Comparison of ENCODE assay signal across 17 cellular contexts in genomic region chr11:65404210-65404609, GRCh38. TPM values are rescaled to one million over a fixed set of nuclear protein-coding genes. Genes with fewer than 3 reads are reported as not detected.
A peak's percentile ranks its signal among the peaks of the same experiment; 100 is the strongest.
DNase-seq lines count a peak whose midpoint lies in the region; ATAC-seq, FAIRE-seq and TF ChIP-seq lines count a peak whose summit lies in the region.
"Had no signal": no experiment of that assay in that cellular context is flagged by ENCODE, and none has a peak within 500 bp of the region (broad histone marks: within the 10 kb centered on the region; RNA-seq: fewer than 3 reads in every experiment).

No MANE protein-coding gene starts in this region.

- no peaks in the 10 kb centered on the region for H3K27me3 Mint-ChIP-seq in stimulated activated memory B cell treated with anti-CD40 and anti-IgM and Interleukin-4, amounts not matched to agents 10 μg/mL and 1 μg/mL and 100 μg/mL, for 72 hours
- H3K27me3 Mint-ChIP-seq: naive thymus-derived CD4-positive, alpha-beta T cell had no signal

- peaks cover 36% of the 10 kb centered on the region for H3K4me1 Mint-ChIP-seq in stimulated activated memory B cell treated with anti-CD40 and anti-IgM and Interleukin-4, amounts not matched to agents 10 μg/mL and 1 μg/mL and 100 μg/mL, for 72 hours

- H3K4me1 ChIP-seq in OCI-LY7 (ENCODE audit: insufficient read depth, low read length, poor library complexity, severe bottlenecking) (peaks cover 56% of the 10 kb centered on the region), left lung (peaks cover 4 to 17% of the 10 kb centered on the region in 2 donors)
- H3K4me1 ChIP-seq: prostate gland had no signal

- H3K9me2 ChIP-seq in OCI-LY7 (ENCODE audit: insufficient read depth, low read length) = no peaks in the 10 kb centered on the region

- CTCF ChIA-PET in OCI-LY7 (lab: Charles Lee; ENCODE audit: unreplicated experiment) = no interaction called here

- DNase-seq in GM12891 (ENCODE audit: insufficient read length, low spot score) (no peak), OCI-LY7 (ENCODE audit: low spot score) (no peak), left lung (peak in 1 of 2 donors; percentile 49), ACHN (no peak), Ammon's horn (ENCODE audit: low spot score) (no peak), HPDE6-E6E7 (ENCODE audit: extremely low spot score) (no peak)
- DNase-seq: central memory CD4-positive, alpha-beta T cell; DMS153; effector CD8-positive, alpha-beta T cell; left colon; naive thymus-derived CD4-positive, alpha-beta T cell; NCI-H2081 treated with DMSO at 0.1 percent for 48 hours; WERI-Rb-1 had no signal

- H3K36me3 ChIP-seq in OCI-LY7 (ENCODE audit: insufficient read depth, low read length) (peaks cover 75% of the 10 kb centered on the region), left lung (peaks cover 0 to 95% of the 10 kb centered on the region in 2 donors)

- POLR2A ChIA-PET in OCI-LY7 (lab: Charles Lee) = interaction anchor here (0.6 kb wide), 1 partner anchor 556 kb away, joined by 3 read pairs; no protein-coding TSS in a partner anchor

- H3K79me2 ChIP-seq in OCI-LY7 (ENCODE audit: insufficient read depth, low read depth, low read length) = no peaks in the 10 kb centered on the region

- peak overlapping the region; percentile 76 for H3K4me2 ChIP-seq in OCI-LY7 (ENCODE audit: low read length)

- peak; percentile 23 for FAIRE-seq in GM12891 (lab: Jason Lieb, UNC)

- H3K9me3 ChIP-seq in OCI-LY7 (ENCODE audit: low read length) (no peaks in the 10 kb centered on the region), left lung (no peaks in the 10 kb centered on the region)
- H3K9me3 ChIP-seq: prostate gland had no signal

- TF ChIP-seq POLR2A in GM12891 (IDR thresholded peaks at IDR 0.05; ENCODE audit: low read depth, low read length) = no peak

- no peak overlapping the region for H2AFZ ChIP-seq in OCI-LY7 (ENCODE audit: low read length)

- no peak for ATAC-seq in left lung
- ATAC-seq in stimulated activated memory B cell treated with anti-CD40 and anti-IgM and Interleukin-4, amounts not matched to agents 10 μg/mL and 1 μg/mL and 100 μg/mL, for 72 hours = no peak
- ATAC-seq: HCT116, left colon had no signal

- H4K20me1 ChIP-seq in OCI-LY7 (ENCODE audit: insufficient read depth, low read length) = 0 out of 2 replicates have a peak, but pooled peaks cover 4% of the 10 kb centered on the region

- H3K27ac Mint-ChIP-seq in stimulated activated memory B cell treated with anti-CD40 and anti-IgM and Interleukin-4, amounts not matched to agents 10 μg/mL and 1 μg/mL and 100 μg/mL, for 72 hours = peak overlapping the region; percentile 81
- H3K27ac Mint-ChIP-seq: activated T-helper 1 cell treated with anti-CD3 and anti-CD28 coated beads, Interleukin-12 subunit alpha, Interleukin-12 subunit beta, Interleukin-2, Interleukin-4 antibody, amounts not matched to agents 30 ng/mL and 10 ng/mL and 1 ng/mL, durations not matched to agents 14 hours and 24 hours and 36 hours had no signal

- H3K27ac ChIP-seq in OCI-LY7 (ENCODE audit: low read depth, low read length, poor library complexity, severe bottlenecking) (peak overlapping the region; percentile 90), left lung (peak overlapping the region; percentile 26 to 72)
- H3K27ac ChIP-seq: prostate gland, WERI-Rb-1 had no signal

- intact Hi-C loops in OCI-LY7 (cut with micrococcal nuclease; ENCODE audit: unreplicated experiment) (no loop called here), left lung (cut with DNase I) (no loop called here)

- H3K4me3 Mint-ChIP-seq in stimulated activated memory B cell treated with anti-CD40 and anti-IgM and Interleukin-4, amounts not matched to agents 10 μg/mL and 1 μg/mL and 100 μg/mL, for 72 hours = peak overlapping the region; percentile 10
- H3K4me3 Mint-ChIP-seq: naive thymus-derived CD4-positive, alpha-beta T cell had no signal

- H3K9me3 Mint-ChIP-seq in stimulated activated memory B cell treated with anti-CD40 and anti-IgM and Interleukin-4, amounts not matched to agents 10 μg/mL and 1 μg/mL and 100 μg/mL, for 72 hours = no peaks in the 10 kb centered on the region
- H3K9me3 Mint-ChIP-seq: activated T-helper 1 cell treated with anti-CD3 and anti-CD28 coated beads, Interleukin-12 subunit alpha, Interleukin-12 subunit beta, Interleukin-2, Interleukin-4 antibody, amounts not matched to agents 30 ng/mL and 10 ng/mL and 1 ng/mL, durations not matched to agents 14 hours and 24 hours and 36 hours; naive thymus-derived CD4-positive, alpha-beta T cell had no signal

- TF ChIP-seq CTCF in OCI-LY7 (conservative IDR thresholded peaks at IDR 0.05; ENCODE audit: low read length) (no peak), left lung (IDR thresholded peaks at IDR 0.05) (no peak)

- peak overlapping the region; percentile 45 for H3K4me3 ChIP-seq in OCI-LY7 (ENCODE audit: low read depth, low read length, poor library complexity, severe bottlenecking)
- no peak overlapping the region for H3K4me3 ChIP-seq in left lung
- H3K4me3 ChIP-seq: prostate gland had no signal

- peaks cover 46% of the 10 kb centered on the region for H3K36me3 Mint-ChIP-seq in stimulated activated memory B cell treated with anti-CD40 and anti-IgM and Interleukin-4, amounts not matched to agents 10 μg/mL and 1 μg/mL and 100 μg/mL, for 72 hours

- in situ Hi-C loops in ACHN (cut with HindIII; ENCODE audit: low pct_ligation_motif_present, low pct_unique_long_range_greater_than_20kb, low sequenced_read_pairs) = no loop called here

- no TSS peak for BruUV-seq in OCI-LY7 (replicated peaks; lab: Mats Ljungman, UMichigan)

- H3K27me3 ChIP-seq in left lung = no peaks in the 10 kb centered on the region

TF ChIP-seq in GM12891, 5 proteins besides CTCF, POLR2A, EP300 and RAD21:
- no peak for TF ChIP-seq POU2F2 (IDR thresholded peaks at IDR 0.05; ENCODE audit: low read depth, low read length)
- no peak for TF ChIP-seq PAX5 (IDR thresholded peaks at IDR 0.05; ENCODE audit: insufficient read depth, low read length, severe bottlenecking)
- TF ChIP-seq SPI1 (IDR thresholded peaks at IDR 0.05; ENCODE audit: low read depth, low read length) = no peak
- no peak for TF ChIP-seq TAF1 (IDR thresholded peaks at IDR 0.05; ENCODE audit: low read depth, low read length)
- no peak for TF ChIP-seq POLR2AphosphoS5 (IDR thresholded peaks at IDR 0.05; ENCODE audit: low read depth, low read length)

RNA-seq across cellular contexts. Expression of gene FRMD8, which starts 17.8 kb away (rescaled TPM):
- 14.3 TPM for polyA plus RNA-seq in GM12891 (2012; ENCODE audit: low read depth, missing spikeins)
- 36.7 and 55.8 TPM in 2 replicates for total RNA-seq in OCI-LY7 (2014; rRNA removed; shearing (Covaris generic))
- total RNA-seq in OCI-LY7 (2022) (31.5 and 37.6 TPM in 2 replicates), left lung (10 to 100 TPM; 31.7 to 31.9 TPM)

RNA-seq across cellular contexts. Expression of gene NEAT1, which starts 18.4 kb away (rescaled TPM):
- polyA plus RNA-seq in GM12891 (2012; ENCODE audit: low read depth, missing spikeins) = 373 TPM
- total RNA-seq in OCI-LY7 (2014; rRNA removed; shearing (Covaris generic)) = 30.1 and 52.2 TPM in 2 replicates
- total RNA-seq in OCI-LY7 (2022) (390 and 440 TPM in 2 replicates), left lung (1,000 to 10,000 TPM; 1,146 to 1,441 TPM)

RNA-seq across cellular contexts. Expression of gene SLC25A45, which starts 21.8 kb away (rescaled TPM):
- 15.8 TPM for polyA plus RNA-seq in GM12891 (2012; ENCODE audit: low read depth, missing spikeins)
- total RNA-seq in OCI-LY7 (2014; rRNA removed; shearing (Covaris generic)) = 5.9 and 7.0 TPM in 2 replicates
- total RNA-seq in OCI-LY7 (2022) = 20.7 and 24.0 TPM in 2 replicates
- 1 to 10 TPM; 8.4 to 9.8 TPM for total RNA-seq in left lung

RNA-seq across cellular contexts. Expression of gene TIGD3, which starts 49.7 kb away (rescaled TPM):
- polyA plus RNA-seq in GM12891 (2012; ENCODE audit: low read depth, missing spikeins) = 0.53 TPM
- 2.2 and 2.7 TPM in 2 replicates for total RNA-seq in OCI-LY7 (2014; rRNA removed; shearing (Covaris generic))
- total RNA-seq in OCI-LY7 (2022) (2.0 TPM in 2 replicates), left lung (under 1 TPM; 0.21 to 0.32 TPM)
